In genomic region chr19:3275583-3276340, GRCh38 we compare ENCODE assay signal across 8 cellular contexts. TPM values are rescaled to one million over a fixed set of nuclear protein-coding genes. Genes with fewer than 3 reads are reported as not detected.
DNase-seq lines count a peak whose midpoint lies in the region; ATAC-seq and TF ChIP-seq lines count a peak whose summit lies in the region.

No MANE protein-coding gene starts in this region.

- peak; percentile 86 to 87 (median 86) for DNase-seq in CD4-positive, CD25-positive, alpha-beta regulatory T cell
- DNase-seq in NK-92 treated with Interleukin-12 subunit alpha and Interleukin-12 subunit beta, amount 100 ng/mL, for 24 hours (lab: John Stamatoyannopoulos, UW): peak; percentile 79
- peak; percentile 82 to 90 for DNase-seq in activated CD8-positive, alpha-beta memory T cell treated with anti-CD3 and anti-CD28 coated beads for 1 hour (ENCODE audit: extremely low read depth in 1 of 2, low read depth in 1 of 2)
- DNase-seq in effector CD8-positive, alpha-beta T cell (lab: John Stamatoyannopoulos, UW): peak; percentile 96
- DNase-seq in mesothelial cell of epicardium (ENCODE audit: low spot score in 2 of 2, unreplicated experiment in 2 of 2): peak; percentile 58 to 61
- DNase-seq in stimulated activated CD8-positive, alpha-beta memory T cell treated with anti-CD3 and anti-CD28 coated beads, Interleukin-4, amount 100 ng/mL, for 1 hour (ENCODE audit: low read depth in 2 of 2, low spot score in 1 of 2): peak; percentile 77 to 83

- peaks cover 2% of the 10 kb centered on the region for H3K27me3 ChIP-seq in CD4-positive, CD25-positive, alpha-beta regulatory T cell (ENCODE audit: control insufficient read depth, insufficient read depth, low read length)

- H3K36me3 Mint-ChIP-seq in CD4-positive, CD25-positive, alpha-beta regulatory T cell: no peaks in the 10 kb centered on the region
- H3K36me3 Mint-ChIP-seq in mesothelial cell of epicardium: no peaks in the 10 kb centered on the region

- peaks cover 0 to 26% (median 4%) of the 10 kb centered on the region in 4 donors for H3K4me1 Mint-ChIP-seq in CD4-positive, CD25-positive, alpha-beta regulatory T cell
- peaks cover 4% of the 10 kb centered on the region for H3K4me1 Mint-ChIP-seq in mesothelial cell of epicardium

- H3K27me3 Mint-ChIP-seq in CD4-positive, CD25-positive, alpha-beta regulatory T cell: peaks cover 32% of the 10 kb centered on the region
- H3K27me3 Mint-ChIP-seq in mesothelial cell of epicardium (ENCODE audit: low read depth): peaks cover 85% of the 10 kb centered on the region

- H3K4me1 ChIP-seq in CD4-positive, CD25-positive, alpha-beta regulatory T cell (ENCODE audit: control insufficient read depth, insufficient read depth, low read length, poor library complexity, severe bottlenecking): peaks cover 19% of the 10 kb centered on the region

- ATAC-seq in CD4-positive, CD25-positive, alpha-beta regulatory T cell (ENCODE audit: low read depth in 2 of 2): peak; percentile 79 to 80
- ATAC-seq in HG03439 (IDR thresholded peaks at IDR 0.05; ENCODE audit: unreplicated experiment): peak; percentile 41
- ATAC-seq in HG03432 (IDR thresholded peaks at IDR 0.05; ENCODE audit: unreplicated experiment): no peak

- no peak overlapping the region for H3K27ac ChIP-seq in CD4-positive, CD25-positive, alpha-beta regulatory T cell (ENCODE audit: insufficient read depth, low read length, poor library complexity, severe bottlenecking)

- H3K36me3 ChIP-seq in CD4-positive, CD25-positive, alpha-beta regulatory T cell (ENCODE audit: control insufficient read depth, insufficient read depth, low read length): no peaks in the 10 kb centered on the region

- H3K27ac Mint-ChIP-seq in CD4-positive, CD25-positive, alpha-beta regulatory T cell: peak overlapping the region; percentile 14 to 93 (median 73)
- H3K27ac Mint-ChIP-seq in mesothelial cell of epicardium: no peak overlapping the region

- peaks cover 0 to 2% (median 0%) of the 10 kb centered on the region in 7 donors for H3K9me3 Mint-ChIP-seq in CD4-positive, CD25-positive, alpha-beta regulatory T cell
- H3K9me3 Mint-ChIP-seq in mesothelial cell of epicardium: no peaks in the 10 kb centered on the region

- TF ChIP-seq CTCF in mesothelial cell of epicardium (IDR thresholded peaks at IDR 0.05; ENCODE audit: unreplicated experiment): no peak

- no peaks in the 10 kb centered on the region for H3K9me3 ChIP-seq in CD4-positive, CD25-positive, alpha-beta regulatory T cell (ENCODE audit: control insufficient read depth in 2 of 2, low read length in 2 of 2)

- H3K4me3 ChIP-seq in CD4-positive, CD25-positive, alpha-beta regulatory T cell (ENCODE audit: low read depth, low read length): no peak overlapping the region

- peak overlapping the region; percentile 13 to 89 (median 86) for H3K4me3 Mint-ChIP-seq in CD4-positive, CD25-positive, alpha-beta regulatory T cell
- H3K4me3 Mint-ChIP-seq in mesothelial cell of epicardium: peak overlapping the region; percentile 39

RNA-seq across cellular contexts. Expression of gene CELF5, which starts 51.3 kb away (rescaled TPM):
- 0.17 TPM for total RNA-seq in CD4-positive, CD25-positive, alpha-beta regulatory T cell
- not detected for polyA plus RNA-seq in CD4-positive, CD25-positive, alpha-beta regulatory T cell
- 2.3 to 2.6 TPM (median 2.4 TPM) in 3 replicates for total RNA-seq in mesothelial cell of epicardium
